Comparison of ENCODE assay signal across 9 cellular contexts in the genomic region with DNA sequence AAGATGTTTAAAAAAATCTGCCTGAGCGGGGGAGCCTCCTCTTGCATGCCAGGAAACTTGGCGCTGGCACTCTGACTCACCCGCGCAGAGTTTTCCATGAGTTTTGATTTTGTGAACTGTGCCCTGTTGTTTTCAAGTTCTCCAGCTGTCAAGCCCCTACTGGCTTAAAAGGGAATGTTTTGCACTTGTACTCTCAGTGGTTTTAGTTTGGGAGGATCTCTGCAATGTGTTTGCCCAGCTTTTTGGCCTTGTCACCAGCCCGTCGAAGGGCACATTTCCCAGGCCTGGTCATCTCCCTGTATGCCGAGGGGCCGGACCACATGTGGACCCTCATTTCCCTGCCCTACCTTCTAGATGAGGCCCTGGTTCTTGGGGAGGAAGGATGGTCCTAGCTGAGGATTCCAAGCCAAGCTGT. TPM values are rescaled to one million over a fixed set of nuclear protein-coding genes. Genes with fewer than 3 reads are reported as not detected.
DNase-seq lines count a peak whose midpoint lies in the region; ATAC-seq and FAIRE-seq lines count a peak whose summit lies in the region.
"Had no signal": no experiment of that assay in that cellular context is flagged by ENCODE, and none has a peak within 500 bp of the region (broad histone marks: within the 10 kb centered on the region; RNA-seq: fewer than 3 reads in every experiment).

No MANE protein-coding gene starts in this region.

- no peak overlapping the region for H3K4me3 ChIP-seq in right cardiac atrium (ENCODE audit: low read length)

- intact Hi-C loops in right cardiac atrium (cut with DNase I) = no loop called here

- H3K27ac ChIP-seq in right cardiac atrium (ENCODE audit: low read length) (peak overlapping the region; percentile 72), temporal lobe (ENCODE audit: low read depth, low read length) (peak overlapping the region; percentile 61)

- no peaks in the 10 kb centered on the region for H3K9me3 ChIP-seq in right cardiac atrium (ENCODE audit: control insufficient read depth, low read length)

- no peaks in the 10 kb centered on the region for H3K27me3 ChIP-seq in right cardiac atrium (ENCODE audit: control insufficient read depth, insufficient read depth)

- H3K4me1 ChIP-seq in right cardiac atrium (ENCODE audit: control insufficient read depth, insufficient read depth, low read length) = peaks cover 1% of the 10 kb centered on the region

- 41% methylated on average over 8 of the region's 8 CpGs for whole genome bisulfite sequencing in right cardiac atrium

- peak; percentile 64 to 72 for ATAC-seq in right cardiac atrium
- no peak for ATAC-seq in HG03460 (IDR thresholded peaks at IDR 0.05; ENCODE audit: unreplicated experiment)
- ATAC-seq in GM19023 (IDR thresholded peaks at IDR 0.05; ENCODE audit: unreplicated experiment) = no peak
- ATAC-seq in activated CD4-positive, CD25-positive, alpha-beta regulatory T cell treated with anti-CD3 and anti-CD28 coated beads, Interleukin-2, amount 50 U/mL, for 24 hours = no peak
- ATAC-seq: naive thymus-derived CD8-positive, alpha-beta T cell had no signal

- DNase-seq in HTR-8/SVneo (ENCODE audit: insufficient read length, low spot score) (peak; percentile 60), amniotic stem cell (lab: John Stamatoyannopoulos, UW) (peak; percentile 79), right cardiac atrium (peak in 2 of 3 donors; percentile 64 to 78), OCI-M2 (lab: John Stamatoyannopoulos, UW; ENCODE audit: unreplicated experiment) (no peak)

- FAIRE-seq in HTR-8/SVneo (lab: Jason Lieb, UNC) = no peak

RNA-seq across cellular contexts. Expression of a gene that starts 12.2 kb away (rescaled TPM):
- 10 to 100 TPM in 2 of 4 donors, 1 to 10 TPM in 2; 4.6 to 16.2 (median 9.3) TPM for total RNA-seq in right cardiac atrium
- 9.4 TPM for polyA plus RNA-seq in right cardiac atrium
- 1.2 TPM for total RNA-seq in temporal lobe
- total RNA-seq: naive thymus-derived CD8-positive, alpha-beta T cell had no signal
- polyA plus RNA-seq: naive thymus-derived CD8-positive, alpha-beta T cell had no signal

RNA-seq across cellular contexts. Expression of a gene that starts 20.1 kb away (rescaled TPM):
- total RNA-seq in right cardiac atrium (not detected), temporal lobe (not detected)
- not detected for polyA plus RNA-seq in right cardiac atrium
- total RNA-seq: naive thymus-derived CD8-positive, alpha-beta T cell had no signal

RNA-seq across cellular contexts. Expression of a gene that starts 47.9 kb away (rescaled TPM):
- total RNA-seq in right cardiac atrium (10 to 100 TPM in 1 of 4 donors, 1 to 10 TPM in 3; 7.2 to 11.1 (median 9.0) TPM), temporal lobe (5.2 TPM)
- polyA plus RNA-seq in right cardiac atrium = 7.0 TPM

Comparison
In these comparisons a context has a peak if more than half of its experiments do, and no peak if none do; other contexts are left out.
1. ATAC-seq: peak in right cardiac atrium (2 of 2); none in HG03460 (single experiment), GM19023 (single experiment) and activated CD4-positive, CD25-positive, alpha-beta regulatory T cell treated with anti-CD3 and anti-CD28 coated beads, Interleukin-2, amount 50 U/mL, for 24 hours (0 of 2).